In the genomic region with DNA sequence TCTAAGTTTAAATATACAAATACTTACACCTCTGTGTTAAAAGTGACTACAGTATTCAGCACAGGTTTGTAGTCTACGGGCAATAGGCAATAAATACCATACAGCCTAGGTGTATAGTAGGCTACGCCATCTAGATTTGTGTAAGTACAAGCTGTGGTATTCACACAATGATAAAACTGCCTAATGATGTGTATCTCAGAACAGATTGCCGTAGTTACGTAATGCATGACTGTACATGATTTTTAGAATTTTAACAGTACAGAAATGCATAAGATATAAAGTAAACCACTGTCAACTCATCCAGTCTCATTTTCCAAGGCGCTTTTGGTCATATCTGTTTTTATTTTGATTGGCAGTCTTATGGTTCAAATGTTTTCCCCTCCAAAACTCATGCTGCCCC, we compare ENCODE assay signal across 38 cellular contexts.
"Had no signal": no experiment of that assay in that cellular context is flagged by ENCODE, and none has a peak within 500 bp of the region (broad histone marks: within the 10 kb centered on the region; RNA-seq: fewer than 3 reads in every experiment).

No MANE protein-coding gene starts in this region.

- DNase-seq: activated effector memory CD4-positive, alpha-beta T cell treated with anti-CD3 and anti-CD28 coated beads, Interleukin-2, amount 50 U/mL, for 16 hours; activated effector memory CD4-positive, alpha-beta T cell treated with Interleukin-2 at 50 U/mL for 16 hours; activated gamma-delta T cell; activated gamma-delta T cell treated with Interleukin-2 at 50 U/mL for 16 hours; activated naive CD4-positive, alpha-beta T cell; activated naive CD4-positive, alpha-beta T cell treated with anti-CD3 and anti-CD28 coated beads for 36 hours; activated naive CD4-positive, alpha-beta T cell treated with anti-CD3 and anti-CD28 coated beads, Interleukin-2, amount 10 ng/mL, durations not matched to agents 7 days and 5 days; activated naive CD4-positive, alpha-beta T cell treated with anti-CD3 and anti-CD28 coated beads, Interleukin-2, amount 50 U/mL, for 16 hours; activated naive CD4-positive, alpha-beta T cell treated with Interleukin-2 at 50 U/mL for 16 hours; activated naive CD8-positive, alpha-beta T cell treated with anti-CD3 and anti-CD28 coated beads for 36 hours; activated naive CD8-positive, alpha-beta T cell treated with anti-CD3 and anti-CD28 coated beads, Interleukin-2, amount 10 ng/mL, durations not matched to agents 7 days and 5 days; activated naive CD8-positive, alpha-beta T cell treated with anti-CD3 and anti-CD28 coated beads, Interleukin-2, amount 50 U/mL, for 24 hours; activated T-cell treated with anti-CD3 and anti-CD28 coated beads, Interleukin-2, amount 50 U/mL, for 1 hour; activated T-cell treated with anti-CD3 and anti-CD28 coated beads, Interleukin-2, amount 50 U/mL, for 24 hours; activated T-cell treated with anti-CD3 and anti-CD28 coated beads, Interleukin-2, amount 50 U/mL, for 4 hours; activated T-cell treated with anti-CD3 and anti-CD28 coated beads, Interleukin-2, amount 50 U/mL, for 48 hours; activated T-cell treated with anti-CD3 and anti-CD28 coated beads, Interleukin-2, amount 50 U/mL, for 72 hours; adrenal gland; amniotic stem cell; amygdala; anterior cingulate cortex; aorta; body of pancreas; brain microvascular endothelial cell; caudate nucleus; central memory CD4-positive, alpha-beta T cell; cerebellar nuclear complex had no signal

- H3K27me3 Mint-ChIP-seq: activated naive CD4-positive, alpha-beta T cell treated with anti-CD3 and anti-CD28 coated beads, Interleukin-2, amount 10 ng/mL, durations not matched to agents 7 days and 5 days; activated naive CD4-positive, alpha-beta T cell treated with anti-CD3 and anti-CD28 coated beads, Interleukin-2, amount 50 U/mL, for 24 hours; activated naive CD8-positive, alpha-beta T cell; activated naive CD8-positive, alpha-beta T cell treated with anti-CD3 and anti-CD28 coated beads for 36 hours; activated naive CD8-positive, alpha-beta T cell treated with anti-CD3 and anti-CD28 coated beads, Interleukin-2, amount 10 ng/mL, durations not matched to agents 7 days and 5 days; activated naive CD8-positive, alpha-beta T cell treated with anti-CD3 and anti-CD28 coated beads, Interleukin-2, amount 50 U/mL, for 24 hours; activated T-cell treated with anti-CD3 and anti-CD28 coated beads, Interleukin-2, amount 50 U/mL, for 24 hours; activated T-helper 17 cell treated with anti-CD3 and anti-CD28 coated beads, Interleukin-2, amount 50 U/mL, for 72 hours; central memory CD8-positive, alpha-beta T cell had no signal

- FAIRE-seq: bronchial epithelial cell had no signal

- H3K27me3 ChIP-seq: adrenal gland, ascending aorta, body of pancreas, brain microvascular endothelial cell, breast epithelium, cardiac muscle cell had no signal

- H3K27ac ChIP-seq: adrenal gland, ascending aorta, body of pancreas, brain microvascular endothelial cell, breast epithelium, cardiac muscle cell had no signal

- H3K9me3 Mint-ChIP-seq: activated T-helper 2 cell treated with anti-CD3 and anti-CD28 coated beads, Interferon-gamma antibody, Interleukin-2, Interleukin-4, amounts not matched to agents 10 μg/mL and 5 μg/mL and 100 μg/mL, durations not matched to agents 14 hours and 24 hours and 36 hours; central memory CD8-positive, alpha-beta T cell had no signal

- H3K4me3 Mint-ChIP-seq: activated naive CD4-positive, alpha-beta T cell treated with anti-CD3 and anti-CD28 coated beads for 36 hours; activated naive CD4-positive, alpha-beta T cell treated with anti-CD3 and anti-CD28 coated beads, Interleukin-2, amount 10 ng/mL, durations not matched to agents 7 days and 5 days; activated naive CD4-positive, alpha-beta T cell treated with anti-CD3 and anti-CD28 coated beads, Interleukin-2, amount 50 U/mL, for 24 hours; activated naive CD8-positive, alpha-beta T cell; activated naive CD8-positive, alpha-beta T cell treated with anti-CD3 and anti-CD28 coated beads for 36 hours; activated naive CD8-positive, alpha-beta T cell treated with anti-CD3 and anti-CD28 coated beads, Interleukin-2, amount 10 ng/mL, durations not matched to agents 7 days and 5 days; activated naive CD8-positive, alpha-beta T cell treated with anti-CD3 and anti-CD28 coated beads, Interleukin-2, amount 50 U/mL, for 24 hours; activated T-cell treated with anti-CD3 and anti-CD28 coated beads, Interleukin-2, amount 50 U/mL, for 24 hours; activated T-cell treated with anti-CD3 and anti-CD28 coated beads, Interleukin-2, amount 50 U/mL, for 4 hours; activated T-cell treated with anti-CD3 and anti-CD28 coated beads, Interleukin-2, amount 50 U/mL, for 72 hours; activated T-helper 1 cell treated with anti-CD3 and anti-CD28 coated beads, Interleukin-12 subunit alpha, Interleukin-12 subunit beta, Interleukin-2, Interleukin-4 antibody, amounts not matched to agents 30 ng/mL and 10 ng/mL and 1 ng/mL, durations not matched to agents 14 hours and 24 hours and 36 hours; activated T-helper 17 cell treated with anti-CD3 and anti-CD28 coated beads, Interleukin-2, amount 50 U/mL, for 72 hours; brain; central memory CD8-positive, alpha-beta T cell had no signal

- H3K27ac Mint-ChIP-seq: activated naive CD4-positive, alpha-beta T cell treated with anti-CD3 and anti-CD28 coated beads for 36 hours; activated naive CD4-positive, alpha-beta T cell treated with anti-CD3 and anti-CD28 coated beads, Interleukin-2, amount 10 ng/mL, durations not matched to agents 7 days and 5 days; activated naive CD4-positive, alpha-beta T cell treated with anti-CD3 and anti-CD28 coated beads, Interleukin-2, amount 50 U/mL, for 24 hours; activated naive CD8-positive, alpha-beta T cell; activated naive CD8-positive, alpha-beta T cell treated with anti-CD3 and anti-CD28 coated beads for 36 hours; activated naive CD8-positive, alpha-beta T cell treated with anti-CD3 and anti-CD28 coated beads, Interleukin-2, amount 10 ng/mL, durations not matched to agents 7 days and 5 days; activated naive CD8-positive, alpha-beta T cell treated with anti-CD3 and anti-CD28 coated beads, Interleukin-2, amount 50 U/mL, for 24 hours; activated T-cell treated with anti-CD3 and anti-CD28 coated beads, Interleukin-2, amount 50 U/mL, for 24 hours; activated T-cell treated with anti-CD3 and anti-CD28 coated beads, Interleukin-2, amount 50 U/mL, for 72 hours; activated T-helper 1 cell treated with anti-CD3 and anti-CD28 coated beads, Interleukin-12 subunit alpha, Interleukin-12 subunit beta, Interleukin-2, Interleukin-4 antibody, amounts not matched to agents 30 ng/mL and 10 ng/mL and 1 ng/mL, durations not matched to agents 14 hours and 24 hours and 36 hours; activated T-helper 17 cell treated with anti-CD3 and anti-CD28 coated beads, Interleukin-2, amount 50 U/mL, for 72 hours; activated T-helper 2 cell treated with anti-CD3 and anti-CD28 coated beads, Interferon-gamma antibody, Interleukin-2, Interleukin-4, amounts not matched to agents 10 μg/mL and 5 μg/mL and 100 μg/mL, durations not matched to agents 14 hours and 24 hours and 36 hours; brain had no signal

- H3K4me1 ChIP-seq: adrenal gland, ascending aorta, body of pancreas, breast epithelium had no signal

- H3K4me1 Mint-ChIP-seq: activated naive CD4-positive, alpha-beta T cell treated with anti-CD3 and anti-CD28 coated beads, Interleukin-2, amount 10 ng/mL, durations not matched to agents 7 days and 5 days; activated naive CD4-positive, alpha-beta T cell treated with anti-CD3 and anti-CD28 coated beads, Interleukin-2, amount 50 U/mL, for 24 hours; activated naive CD8-positive, alpha-beta T cell treated with anti-CD3 and anti-CD28 coated beads for 36 hours; activated naive CD8-positive, alpha-beta T cell treated with anti-CD3 and anti-CD28 coated beads, Interleukin-2, amount 10 ng/mL, durations not matched to agents 7 days and 5 days; activated naive CD8-positive, alpha-beta T cell treated with anti-CD3 and anti-CD28 coated beads, Interleukin-2, amount 50 U/mL, for 24 hours; activated T-helper 17 cell treated with anti-CD3 and anti-CD28 coated beads, Interleukin-2, amount 50 U/mL, for 72 hours; brain; central memory CD8-positive, alpha-beta T cell had no signal

- H3K4me3 ChIP-seq: adrenal gland, ascending aorta, body of pancreas, breast epithelium, cardiac muscle cell had no signal

- H3K36me3 Mint-ChIP-seq: activated naive CD4-positive, alpha-beta T cell treated with anti-CD3 and anti-CD28 coated beads, Interleukin-2, amount 10 ng/mL, durations not matched to agents 7 days and 5 days; activated naive CD8-positive, alpha-beta T cell treated with anti-CD3 and anti-CD28 coated beads, Interleukin-2, amount 10 ng/mL, durations not matched to agents 7 days and 5 days had no signal

- H3K9me3 ChIP-seq: adrenal gland, ascending aorta, body of pancreas, breast epithelium had no signal

- H3K36me3 ChIP-seq: adrenal gland, ascending aorta, brain microvascular endothelial cell, breast epithelium, cardiac muscle cell had no signal
